ENCODE assay signal across 11 cellular contexts in the genomic region with DNA sequence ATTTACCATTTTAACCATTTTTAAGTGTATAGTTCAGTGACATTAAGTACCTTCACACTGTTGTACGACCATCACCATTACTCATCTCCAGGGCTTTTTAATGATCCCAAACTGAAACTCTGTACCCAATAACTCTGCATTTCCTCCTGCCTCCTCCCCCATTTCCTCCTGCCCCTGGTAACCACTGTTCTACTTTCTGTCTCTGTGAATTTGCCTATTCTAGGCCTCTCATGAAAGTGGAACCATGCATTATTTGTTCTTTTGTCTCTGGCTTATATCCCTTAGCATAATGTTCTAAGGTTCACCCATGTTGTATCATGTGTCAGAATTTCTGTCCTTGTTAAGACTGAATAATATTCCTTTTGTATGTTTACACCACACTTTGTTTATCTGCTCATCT.
A peak's percentile ranks its signal among the peaks of the same experiment; 100 is the strongest.
DNase-seq lines count a peak whose midpoint lies in the region; ATAC-seq and TF ChIP-seq lines count a peak whose summit lies in the region.
"Had no signal": no experiment of that assay in that cellular context is flagged by ENCODE, and none has a peak within 500 bp of the region (broad histone marks: within the 10 kb centered on the region; RNA-seq: fewer than 3 reads in every experiment).

No MANE protein-coding gene starts in this region.

- H3K4me1 ChIP-seq in spleen, result peaks cover 0 to 17% (median 5%) of the 10 kb centered on the region in 6 donors
- H3K4me1 ChIP-seq: right atrium auricular region had no signal

- TF ChIP-seq POLR2A in spleen (IDR thresholded peaks at IDR 0.05), result no peak

- peak overlapping the region in 6 of 8 donors; percentile 35 to 66 (median 48) for H3K27ac ChIP-seq in spleen
- H3K27ac ChIP-seq: right atrium auricular region had no signal

- H3K27me3 Mint-ChIP-seq in activated naive CD4-positive, alpha-beta T cell treated with anti-CD3 and anti-CD28 coated beads for 36 hours (ENCODE audit: low read depth), result no peaks in the 10 kb centered on the region

- WGBS in spleen, 5 donors, result 22 to 41% (median 31%) methylated on average over 1 of the region's 1 CpG

- no peaks in the 10 kb centered on the region for H3K27me3 ChIP-seq in spleen (replicated peaks in 1 of 7)
- H3K27me3 ChIP-seq: right atrium auricular region had no signal

- TF ChIP-seq CTCF in spleen (IDR thresholded peaks at IDR 0.05 in 8 of 11, conservative IDR thresholded peaks at IDR 0.05 in 3 of 11) (no peak), GM13977 (IDR thresholded peaks at IDR 0.05; ENCODE audit: extremely low read depth, insufficient read depth, missing control alignments) (no peak)

- ATAC-seq in HG02588 (IDR thresholded peaks at IDR 0.05; ENCODE audit: unreplicated experiment) (peak; percentile 92), HG03460 (IDR thresholded peaks at IDR 0.05; ENCODE audit: unreplicated experiment) (peak; percentile 92)
- ATAC-seq: esophagus mucosa had no signal

- no peaks in the 10 kb centered on the region for H3K36me3 Mint-ChIP-seq in activated naive CD4-positive, alpha-beta T cell treated with anti-CD3 and anti-CD28 coated beads for 36 hours (ENCODE audit: low read depth)

- CTCF ChIA-PET in activated naive CD4-positive, alpha-beta T cell treated with anti-CD3 and anti-CD28 coated beads for 36 hours (lab: Charles Lee), result no interaction called here

- H3K9me3 ChIP-seq in spleen, result no peaks in the 10 kb centered on the region
- H3K9me3 ChIP-seq: right atrium auricular region had no signal

- H3K36me3 ChIP-seq in spleen, result no peaks in the 10 kb centered on the region
- H3K36me3 ChIP-seq: right atrium auricular region had no signal

- no peak overlapping the region for H3K27ac Mint-ChIP-seq in activated naive CD4-positive, alpha-beta T cell treated with anti-CD3 and anti-CD28 coated beads for 36 hours

- no peak overlapping the region for H3K4me3 ChIP-seq in spleen
- H3K4me3 ChIP-seq: right atrium auricular region had no signal

- intact Hi-C loops in activated naive CD4-positive, alpha-beta T cell treated with anti-CD3 and anti-CD28 coated beads for 36 hours (cut with micrococcal nuclease), result loop anchor here (5.0 kb wide), 1 partner anchor 153 kb away; a partner anchor contains a TSS
- intact Hi-C loops in spleen (cut with DNase I; ENCODE audit: low total_unique reads), result no loop called here

- in situ Hi-C loops in GM13977 (cut with MboI; ENCODE audit: low pct_unique_long_range_greater_than_20kb, low sequenced_read_pairs, unreplicated experiment), result no loop called here

- DNase-seq in activated naive CD4-positive, alpha-beta T cell treated with anti-CD3 and anti-CD28 coated beads for 36 hours, result peak; percentile 7
- DNase-seq in activated naive CD4-positive, alpha-beta T cell (lab: John Stamatoyannopoulos, UW), result no peak
- DNase-seq in spleen (no peak), NCI-H1092 treated with DMSO at 0.1 percent for 48 hours (lab: John Stamatoyannopoulos, UW) (no peak), NCI-H524 treated with DMSO at 0.1 percent for 48 hours (lab: John Stamatoyannopoulos, UW) (no peak), GM13977 (ENCODE audit: low spot score) (no peak)
- DNase-seq: anterior cingulate cortex had no signal

- no peak overlapping the region for H3K4me3 Mint-ChIP-seq in activated naive CD4-positive, alpha-beta T cell treated with anti-CD3 and anti-CD28 coated beads for 36 hours

- no peaks in the 10 kb centered on the region for H3K9me3 Mint-ChIP-seq in activated naive CD4-positive, alpha-beta T cell treated with anti-CD3 and anti-CD28 coated beads for 36 hours

- peaks cover 11% of the 10 kb centered on the region for H3K4me1 Mint-ChIP-seq in activated naive CD4-positive, alpha-beta T cell treated with anti-CD3 and anti-CD28 coated beads for 36 hours (ENCODE audit: low read depth)
